In the genomic region with DNA sequence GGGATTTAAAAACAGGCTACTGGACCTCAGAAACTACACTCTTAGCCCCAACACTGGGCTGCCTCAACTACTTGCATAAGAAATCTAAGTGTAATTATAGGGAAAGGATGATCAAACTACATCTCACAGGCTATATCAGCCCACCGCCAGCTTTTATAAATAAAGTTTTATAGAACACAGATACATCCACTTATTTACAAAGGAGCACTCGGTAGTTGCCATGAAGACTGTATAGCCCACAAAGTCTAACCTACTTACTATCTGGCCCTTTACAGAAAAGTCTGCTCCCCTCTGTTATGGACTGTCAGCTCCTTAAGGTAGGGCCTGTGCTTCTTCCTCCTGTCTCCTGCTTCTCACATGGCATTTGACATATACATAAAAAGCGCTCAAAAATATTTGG, we compare ENCODE assay signal across 1 cellular context.
TF ChIP-seq lines count a peak whose summit lies in the region.

No MANE protein-coding gene starts in this region.

TF ChIP-seq in GM23338, 12 proteins besides CTCF, POLR2A, EP300 and RAD21 (continued from another document):
- TF ChIP-seq, protein P1, sequence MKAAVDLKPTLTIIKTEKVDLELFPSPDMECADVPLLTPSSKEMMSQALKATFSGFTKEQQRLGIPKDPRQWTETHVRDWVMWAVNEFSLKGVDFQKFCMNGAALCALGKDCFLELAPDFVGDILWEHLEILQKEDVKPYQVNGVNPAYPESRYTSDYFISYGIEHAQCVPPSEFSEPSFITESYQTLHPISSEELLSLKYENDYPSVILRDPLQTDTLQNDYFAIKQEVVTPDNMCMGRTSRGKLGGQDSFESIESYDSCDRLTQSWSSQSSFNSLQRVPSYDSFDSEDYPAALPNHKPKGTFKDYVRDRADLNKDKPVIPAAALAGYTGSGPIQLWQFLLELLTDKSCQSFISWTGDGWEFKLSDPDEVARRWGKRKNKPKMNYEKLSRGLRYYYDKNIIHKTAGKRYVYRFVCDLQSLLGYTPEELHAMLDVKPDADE (IDR thresholded peaks at IDR 0.05): no peak
